Comparison of ENCODE assay signal across 18 cellular contexts in genomic region chr2:9221223-9221622, GRCh38. TPM values are rescaled to one million over a fixed set of nuclear protein-coding genes. Genes with fewer than 3 reads are reported as not detected.
DNase-seq lines count a peak whose midpoint lies in the region; TF ChIP-seq lines count a peak whose summit lies in the region.
"Had no signal": no experiment of that assay in that cellular context is flagged by ENCODE, and none has a peak within 500 bp of the region (broad histone marks: within the 10 kb centered on the region; RNA-seq: fewer than 3 reads in every experiment).

No MANE protein-coding gene starts in this region.

- H4K20me1 ChIP-seq in GM23248 (ENCODE audit: insufficient read depth): no peaks in the 10 kb centered on the region

- in situ Hi-C loops in GM23248 (cut with MboI): no loop called here

- H3K79me2 ChIP-seq in ACC112 (ENCODE audit: control insufficient read depth, insufficient read depth, low read length, unreplicated experiment): peaks cover 90% of the 10 kb centered on the region
- H3K79me2 ChIP-seq in GM23248 (ENCODE audit: insufficient read depth): peaks cover 100% of the 10 kb centered on the region
- H3K79me2 ChIP-seq in parathyroid adenoma: peaks cover 17% of the 10 kb centered on the region

- peak; percentile 28 for DNase-seq in GM23248
- DNase-seq in fibroblast of the aortic adventitia (ENCODE audit: low read depth): peak; percentile 40
- no peak for DNase-seq in activated T-helper 1 cell treated with anti-CD3 and anti-CD28 coated beads, Interleukin-12 subunit alpha, Interleukin-12 subunit beta, Interleukin-2, Interleukin-4 antibody, amounts not matched to agents 30 ng/mL and 10 ng/mL and 1 ng/mL, durations not matched to agents 14 hours and 24 hours and 36 hours (ENCODE audit: low spot score)
- DNase-seq in activated gamma-delta T cell (lab: John Stamatoyannopoulos, UW): no peak
- no peak for DNase-seq in adrenal gland
- DNase-seq: COR-L47, DMS153, HFFc6, NCI-H1105 treated with DMSO at 0.1 percent for 48 hours, NCI-H1694 treated with DMSO at 0.1 percent for 48 hours, NCI-H2107, NCI-H2227 treated with DMSO at 0.1 percent for 48 hours, NCI-H524, SHP77 treated with DMSO at 0.1 percent for 48 hours had no signal

- H3F3A ChIP-seq in GM23248 (ENCODE audit: insufficient read depth): peaks cover 59% of the 10 kb centered on the region

- H3K9ac ChIP-seq in GM23248 (no peak overlapping the region), parathyroid adenoma (peak overlapping the region; percentile 4)

- no peaks in the 10 kb centered on the region for H3K27me3 ChIP-seq in ACC112 (ENCODE audit: insufficient read depth, low read length)
- no peaks in the 10 kb centered on the region for H3K27me3 ChIP-seq in GM23248 (replicated peaks; ENCODE audit: insufficient read depth)
- no peaks in the 10 kb centered on the region for H3K27me3 ChIP-seq in parathyroid adenoma (ENCODE audit: control insufficient read depth, insufficient read depth, low read length)
- H3K27me3 ChIP-seq in adrenal gland: no peaks in the 10 kb centered on the region

- no peaks in the 10 kb centered on the region for H3K36me3 ChIP-seq in ACC112 (ENCODE audit: insufficient read depth, low read length)
- no peaks in the 10 kb centered on the region for H3K36me3 ChIP-seq in GM23248 (ENCODE audit: low read depth)
- no peaks in the 10 kb centered on the region for H3K36me3 ChIP-seq in parathyroid adenoma (ENCODE audit: control insufficient read depth, insufficient read depth, low read length)
- H3K36me3 ChIP-seq in adrenal gland (replicated peaks in 1 of 2): no peaks in the 10 kb centered on the region

- H3K27me3 Mint-ChIP-seq in activated T-helper 1 cell treated with anti-CD3 and anti-CD28 coated beads, Interleukin-12 subunit alpha, Interleukin-12 subunit beta, Interleukin-2, Interleukin-4 antibody, amounts not matched to agents 30 ng/mL and 10 ng/mL and 1 ng/mL, durations not matched to agents 14 hours and 24 hours and 36 hours (ENCODE audit: insufficient read depth): peaks cover 10% of the 10 kb centered on the region

- TF ChIP-seq POLR2A in adrenal gland (IDR thresholded peaks at IDR 0.05): no peak

- H3K9me3 Mint-ChIP-seq in activated T-helper 1 cell treated with anti-CD3 and anti-CD28 coated beads, Interleukin-12 subunit alpha, Interleukin-12 subunit beta, Interleukin-2, Interleukin-4 antibody, amounts not matched to agents 30 ng/mL and 10 ng/mL and 1 ng/mL, durations not matched to agents 14 hours and 24 hours and 36 hours: no peaks in the 10 kb centered on the region
- H3K9me3 Mint-ChIP-seq: CD14-positive monocyte, HFFc6, IgD-negative memory B cell had no signal

- H3K4me2 ChIP-seq in GM23248 (ENCODE audit: unreplicated experiment) (peak overlapping the region; percentile 3), parathyroid adenoma (ENCODE audit: low read length) (no peak overlapping the region)

- peaks cover 34% of the 10 kb centered on the region for H3K4me1 ChIP-seq in ACC112 (ENCODE audit: control insufficient read depth, insufficient read depth, low read length, unreplicated experiment)
- peaks cover 68% of the 10 kb centered on the region for H3K4me1 ChIP-seq in GM23248 (ENCODE audit: insufficient read depth)
- no peaks in the 10 kb centered on the region for H3K4me1 ChIP-seq in parathyroid adenoma
- H3K4me1 ChIP-seq in adrenal gland (replicated peaks in 1 of 2): peaks cover 0 to 3% of the 10 kb centered on the region in 2 donors

- no peak for TF ChIP-seq CTCF in fibroblast of the aortic adventitia (IDR thresholded peaks at IDR 0.05; ENCODE audit: insufficient read depth, low read length)
- no peak for TF ChIP-seq CTCF in parathyroid adenoma (IDR thresholded peaks at IDR 0.05)
- no peak for TF ChIP-seq CTCF in adrenal gland (IDR thresholded peaks at IDR 0.05)

- no peak overlapping the region for H3K4me3 Mint-ChIP-seq in activated T-helper 1 cell treated with anti-CD3 and anti-CD28 coated beads, Interleukin-12 subunit alpha, Interleukin-12 subunit beta, Interleukin-2, Interleukin-4 antibody, amounts not matched to agents 30 ng/mL and 10 ng/mL and 1 ng/mL, durations not matched to agents 14 hours and 24 hours and 36 hours
- H3K4me3 Mint-ChIP-seq: CD14-positive monocyte, HFFc6, IgD-negative memory B cell had no signal

- H3K4me1 Mint-ChIP-seq in activated T-helper 1 cell treated with anti-CD3 and anti-CD28 coated beads, Interleukin-12 subunit alpha, Interleukin-12 subunit beta, Interleukin-2, Interleukin-4 antibody, amounts not matched to agents 30 ng/mL and 10 ng/mL and 1 ng/mL, durations not matched to agents 14 hours and 24 hours and 36 hours (ENCODE audit: low read depth): no peaks in the 10 kb centered on the region
- H3K4me1 Mint-ChIP-seq: IgD-negative memory B cell had no signal

- H2AFZ ChIP-seq in ACC112 (ENCODE audit: low read length, unreplicated experiment): no peak overlapping the region
- H2AFZ ChIP-seq in GM23248: no peak overlapping the region
- no peak overlapping the region for H2AFZ ChIP-seq in parathyroid adenoma

- H3K27ac ChIP-seq in ACC112 (ENCODE audit: low read depth, low read length): 0 out of 2 replicates have a peak overlapping the region, but pooled peaks have one; percentile 30
- H3K27ac ChIP-seq in GM23248: peak overlapping the region; percentile 7; the same call in 1 of the 2 replicates
- H3K27ac ChIP-seq in parathyroid adenoma: no peak overlapping the region
- no peak overlapping the region for H3K27ac ChIP-seq in adrenal gland

- no peaks in the 10 kb centered on the region for H3K9me2 ChIP-seq in GM23248 (ENCODE audit: insufficient read depth)

- H3K27ac Mint-ChIP-seq in activated T-helper 1 cell treated with anti-CD3 and anti-CD28 coated beads, Interleukin-12 subunit alpha, Interleukin-12 subunit beta, Interleukin-2, Interleukin-4 antibody, amounts not matched to agents 30 ng/mL and 10 ng/mL and 1 ng/mL, durations not matched to agents 14 hours and 24 hours and 36 hours: no peak overlapping the region
- H3K27ac Mint-ChIP-seq: CD14-positive monocyte, IgD-negative memory B cell had no signal

- no peaks in the 10 kb centered on the region for H3K36me3 Mint-ChIP-seq in activated T-helper 1 cell treated with anti-CD3 and anti-CD28 coated beads, Interleukin-12 subunit alpha, Interleukin-12 subunit beta, Interleukin-2, Interleukin-4 antibody, amounts not matched to agents 30 ng/mL and 10 ng/mL and 1 ng/mL, durations not matched to agents 14 hours and 24 hours and 36 hours (ENCODE audit: low read depth)
- H3K36me3 Mint-ChIP-seq: IgD-negative memory B cell had no signal

- 13 to 29% methylated on average over 1 of the region's 1 CpG for WGBS in GM23248 (ENCODE audit: low coverage in 1 of 2, low lambda C conversion rate in 2 of 2, missing lambda C conversion rate in 2 of 2), 2 experiments
- 33 to 58% (median 42%) methylated on average over 1 of the region's 1 CpG for WGBS in adrenal gland, 4 donors

- H3K4me3 ChIP-seq in ACC112 (ENCODE audit: low read depth, low read length) (no peak overlapping the region), GM23248 (no peak overlapping the region), fibroblast of the aortic adventitia (ENCODE audit: low read depth, low read length) (no peak overlapping the region), parathyroid adenoma (ENCODE audit: low read depth, low read length) (no peak overlapping the region), adrenal gland (no peak overlapping the region)

- intact Hi-C loops in activated T-helper 1 cell treated with anti-CD3 and anti-CD28 coated beads, Interleukin-12 subunit alpha, Interleukin-12 subunit beta, Interleukin-2, Interleukin-4 antibody, amounts not matched to agents 30 ng/mL and 10 ng/mL and 1 ng/mL, durations not matched to agents 14 hours and 24 hours and 36 hours (cut with micrococcal nuclease): no loop called here
- intact Hi-C loops in adrenal gland (cut with DNase I): no loop called here

- H3K9me3 ChIP-seq in GM23248 (ENCODE audit: low read depth) (no peaks in the 10 kb centered on the region), parathyroid adenoma (ENCODE audit: control insufficient read depth, low read length) (no peaks in the 10 kb centered on the region), adrenal gland (replicated peaks in 1 of 3) (no peaks in the 10 kb centered on the region)

RNA-seq across cellular contexts. Expression of gene ASAP2, which starts 14.6 kb away (rescaled TPM):
- total RNA-seq in GM23248 (2014; rRNA removed; shearing (Covaris generic)): 49.6 and 54.1 TPM in 2 replicates
- polyA plus RNA-seq in GM23248 (2016; fragmentation: Nextera tagmentation; extraction: Ambion mirVana) (8.8 and 10.9 TPM in 2 replicates), adrenal gland (10 to 100 TPM in 1 of 3 donors, 1 to 10 TPM in 2; 5.4 to 10.5 (median 7.8) TPM)
- total RNA-seq in fibroblast of the aortic adventitia (ENCODE audit: low replicate concordance) (37.1 and 76.4 TPM in 2 replicates), adrenal gland (10 to 100 TPM in 2 of 8 donors, 1 to 10 TPM in 6; 5.4 to 12.9 (median 8.4) TPM)
- total RNA-seq in activated T-helper 1 cell treated with anti-CD3 and anti-CD28 coated beads, Interleukin-12 subunit alpha, Interleukin-12 subunit beta, Interleukin-2, Interleukin-4 antibody, amounts not matched to agents 30 ng/mL and 10 ng/mL and 1 ng/mL, durations not matched to agents 14 hours and 24 hours and 36 hours: 0.34 and 1.2 TPM in 2 replicates
- polyA plus RNA-seq: IgD-negative memory B cell had no signal

Comparison
In these comparisons a context has a peak if more than half of its experiments do, and no peak if none do; other contexts are left out.
1. H3K27ac ChIP-seq: peak in ACC112 (single experiment) and GM23248 (single experiment); none in parathyroid adenoma (single experiment) and adrenal gland (0 of 5).
2. DNase-seq: peak in GM23248 (single experiment) and fibroblast of the aortic adventitia (single experiment); none in activated T-helper 1 cell treated with anti-CD3 and anti-CD28 coated beads, Interleukin-12 subunit alpha, Interleukin-12 subunit beta, Interleukin-2, Interleukin-4 antibody, amounts not matched to agents 30 ng/mL and 10 ng/mL and 1 ng/mL, durations not matched to agents 14 hours and 24 hours and 36 hours (single experiment), activated gamma-delta T cell (single experiment) and adrenal gland (0 of 7).